In genomic region chr18:48947102-48947501, GRCh38 we compare ENCODE assay signal across 1 cellular context.
TF ChIP-seq lines count a peak whose summit lies in the region.

No MANE protein-coding gene starts in this region.

TF ChIP-seq in liver, 16 proteins besides CTCF, POLR2A, EP300 and RAD21 (continued from another document):
- TF ChIP-seq REST (IDR thresholded peaks at IDR 0.05) (no peak), SP1 (IDR thresholded peaks at IDR 0.05) (no peak), GABPA (IDR thresholded peaks at IDR 0.05 in 1 of 2, conservative IDR thresholded peaks at IDR 0.05 in 1 of 2) (no peak), HNF4A (conservative IDR thresholded peaks at IDR 0.05) (no peak)
TF ChIP-seq in liver: peak in this region for 0.
